In genomic region chr16:11148045-11148444, GRCh38 we compare ENCODE assay signal across 15 cellular contexts.
A peak's percentile ranks its signal among the peaks of the same experiment; 100 is the strongest.
DNase-seq lines count a peak whose midpoint lies in the region; ATAC-seq and TF ChIP-seq lines count a peak whose summit lies in the region.
"Had no signal": no experiment of that assay in that cellular context is flagged by ENCODE, and none has a peak within 500 bp of the region (broad histone marks: within the 10 kb centered on the region; RNA-seq: fewer than 3 reads in every experiment).

No MANE protein-coding gene starts in this region.

- POLR2A ChIA-PET in HEK293 (lab: Yijun Ruan, JAX), result no interaction called here

- no peaks in the 10 kb centered on the region for H3K36me3 ChIP-seq in HEK293 (ENCODE audit: control insufficient read depth in 2 of 2, insufficient read depth in 1 of 2, low read length in 2 of 2)

- H3K27me3 Mint-ChIP-seq in T-helper 17 cell (no peaks in the 10 kb centered on the region), mesothelial cell of epicardium (ENCODE audit: low read depth) (peaks cover 15% of the 10 kb centered on the region)
- H3K27me3 Mint-ChIP-seq in natural killer cell treated with Interleukin-12 subunit alpha and Interleukin-12 subunit beta and Interleukin-15 and Interleukin-18, amount 100 ng/mL, for 72 hours, result no peaks in the 10 kb centered on the region
- H3K27me3 Mint-ChIP-seq: CD4-positive, alpha-beta memory T cell had no signal

- CTCF ChIA-PET in HEK293 (lab: Yijun Ruan, JAX), result no interaction called here

- H3K27ac Mint-ChIP-seq in T-helper 17 cell (peak overlapping the region; percentile 43), mesothelial cell of epicardium (peak overlapping the region; percentile 34)
- peak overlapping the region in 1 of 2 donors; percentile 54 for H3K27ac Mint-ChIP-seq in natural killer cell treated with Interleukin-12 subunit alpha and Interleukin-12 subunit beta and Interleukin-15 and Interleukin-18, amount 100 ng/mL, for 72 hours
- H3K27ac Mint-ChIP-seq: CD4-positive, alpha-beta memory T cell; GM23338; H9; HFFc6 had no signal

- H3K36me3 Mint-ChIP-seq in T-helper 17 cell (ENCODE audit: low read depth) (peaks cover 3% of the 10 kb centered on the region), mesothelial cell of epicardium (peaks cover 6% of the 10 kb centered on the region)
- H3K36me3 Mint-ChIP-seq in natural killer cell treated with Interleukin-12 subunit alpha and Interleukin-12 subunit beta and Interleukin-15 and Interleukin-18, amount 100 ng/mL, for 72 hours, result peaks cover 13% of the 10 kb centered on the region

- no peak for TF ChIP-seq CTCF in HEK293 (tag by site-specific recombination; IDR thresholded peaks at IDR 0.05)
- no peak for TF ChIP-seq CTCF in mesothelial cell of epicardium (IDR thresholded peaks at IDR 0.05; ENCODE audit: unreplicated experiment)

- no peak overlapping the region for H3K4me3 Mint-ChIP-seq in T-helper 17 cell
- no peak overlapping the region for H3K4me3 Mint-ChIP-seq in mesothelial cell of epicardium
- no peak overlapping the region for H3K4me3 Mint-ChIP-seq in natural killer cell treated with Interleukin-12 subunit alpha and Interleukin-12 subunit beta and Interleukin-15 and Interleukin-18, amount 100 ng/mL, for 72 hours
- H3K4me3 Mint-ChIP-seq: CD4-positive, alpha-beta memory T cell; GM23338; H9; HFFc6 had no signal

- no peaks in the 10 kb centered on the region for H3K9me3 ChIP-seq in HEK293 (ENCODE audit: control insufficient read depth, insufficient read depth, low read depth, low read length)
- no peaks in the 10 kb centered on the region for H3K9me3 ChIP-seq in T-helper 17 cell (ENCODE audit: control insufficient read depth, low read length, poor library complexity, severe bottlenecking)

- no peak for ATAC-seq in T-helper 17 cell
- no peak for ATAC-seq in GM19023 (IDR thresholded peaks at IDR 0.05; ENCODE audit: unreplicated experiment)
- ATAC-seq in natural killer cell treated with Interleukin-12 subunit alpha and Interleukin-12 subunit beta and Interleukin-15 and Interleukin-18, amount 100 ng/mL, for 72 hours, result no peak
- ATAC-seq: GM23338, HCT116 had no signal

- H3K4me1 Mint-ChIP-seq in T-helper 17 cell (peaks cover 12% of the 10 kb centered on the region), mesothelial cell of epicardium (peaks cover 19% of the 10 kb centered on the region)
- H3K4me1 Mint-ChIP-seq in natural killer cell treated with Interleukin-12 subunit alpha and Interleukin-12 subunit beta and Interleukin-15 and Interleukin-18, amount 100 ng/mL, for 72 hours (ENCODE audit: low read depth in 2 of 2), result peaks cover 16 to 34% of the 10 kb centered on the region in 2 donors
- H3K4me1 Mint-ChIP-seq: GM23338, H9 had no signal

- no peaks in the 10 kb centered on the region for H3K9me3 Mint-ChIP-seq in mesothelial cell of epicardium
- H3K9me3 Mint-ChIP-seq in natural killer cell treated with Interleukin-12 subunit alpha and Interleukin-12 subunit beta and Interleukin-15 and Interleukin-18, amount 100 ng/mL, for 72 hours, result no peaks in the 10 kb centered on the region
- H3K9me3 Mint-ChIP-seq: CD4-positive, alpha-beta memory T cell; GM23338; H9; HFFc6 had no signal

- H3K27ac ChIP-seq in HEK293 (ENCODE audit: extremely low read depth, low read depth, low read length), result no peak overlapping the region

- H3K4me3 ChIP-seq in HEK293 (ENCODE audit: low read depth, low read length), result no peak overlapping the region
- H3K4me3 ChIP-seq: GM23338 had no signal

- DNase-seq in T-helper 17 cell, result no peak
- no peak for DNase-seq in mesothelial cell of epicardium (ENCODE audit: low spot score in 2 of 2, unreplicated experiment in 2 of 2)
- peak; percentile 22 for DNase-seq in renal cortical epithelial cell (ENCODE audit: low read depth)
- no peak for DNase-seq in natural killer cell treated with Interleukin-12 subunit alpha and Interleukin-12 subunit beta and Interleukin-15 and Interleukin-18, amount 100 ng/mL, for 72 hours (ENCODE audit: low spot score)
- DNase-seq: Calu3; CD4-positive, alpha-beta memory T cell; COR-L47; DMS53; DMS79 treated with DMSO at 0.1 percent for 48 hours; H9; HFFc6 had no signal

- no peaks in the 10 kb centered on the region for H3K4me1 ChIP-seq in HEK293 (ENCODE audit: control insufficient read depth, insufficient read depth, low read length)

TF ChIP-seq in HEK293, 187 proteins besides CTCF, POLR2A, EP300 and RAD21:
- no peak for TF ChIP-seq ZNF701 (tag by site-specific recombination; IDR thresholded peaks at IDR 0.05)
- TF ChIP-seq ZNF664 (tag by site-specific recombination; IDR thresholded peaks at IDR 0.05), result 0 out of 2 replicates have a peak, but pooled peaks have one; percentile 28
